1 cellular context compared by ENCODE assay signal in genomic region chr3:42803800-42804112, GRCh38.
TF ChIP-seq lines count a peak whose summit lies in the region.

No MANE protein-coding gene starts in this region.

TF ChIP-seq in HepG2, 621 proteins besides CTCF, POLR2A, EP300 and RAD21 (continued from another document and continues in another):
- TF ChIP-seq, protein P1, sequence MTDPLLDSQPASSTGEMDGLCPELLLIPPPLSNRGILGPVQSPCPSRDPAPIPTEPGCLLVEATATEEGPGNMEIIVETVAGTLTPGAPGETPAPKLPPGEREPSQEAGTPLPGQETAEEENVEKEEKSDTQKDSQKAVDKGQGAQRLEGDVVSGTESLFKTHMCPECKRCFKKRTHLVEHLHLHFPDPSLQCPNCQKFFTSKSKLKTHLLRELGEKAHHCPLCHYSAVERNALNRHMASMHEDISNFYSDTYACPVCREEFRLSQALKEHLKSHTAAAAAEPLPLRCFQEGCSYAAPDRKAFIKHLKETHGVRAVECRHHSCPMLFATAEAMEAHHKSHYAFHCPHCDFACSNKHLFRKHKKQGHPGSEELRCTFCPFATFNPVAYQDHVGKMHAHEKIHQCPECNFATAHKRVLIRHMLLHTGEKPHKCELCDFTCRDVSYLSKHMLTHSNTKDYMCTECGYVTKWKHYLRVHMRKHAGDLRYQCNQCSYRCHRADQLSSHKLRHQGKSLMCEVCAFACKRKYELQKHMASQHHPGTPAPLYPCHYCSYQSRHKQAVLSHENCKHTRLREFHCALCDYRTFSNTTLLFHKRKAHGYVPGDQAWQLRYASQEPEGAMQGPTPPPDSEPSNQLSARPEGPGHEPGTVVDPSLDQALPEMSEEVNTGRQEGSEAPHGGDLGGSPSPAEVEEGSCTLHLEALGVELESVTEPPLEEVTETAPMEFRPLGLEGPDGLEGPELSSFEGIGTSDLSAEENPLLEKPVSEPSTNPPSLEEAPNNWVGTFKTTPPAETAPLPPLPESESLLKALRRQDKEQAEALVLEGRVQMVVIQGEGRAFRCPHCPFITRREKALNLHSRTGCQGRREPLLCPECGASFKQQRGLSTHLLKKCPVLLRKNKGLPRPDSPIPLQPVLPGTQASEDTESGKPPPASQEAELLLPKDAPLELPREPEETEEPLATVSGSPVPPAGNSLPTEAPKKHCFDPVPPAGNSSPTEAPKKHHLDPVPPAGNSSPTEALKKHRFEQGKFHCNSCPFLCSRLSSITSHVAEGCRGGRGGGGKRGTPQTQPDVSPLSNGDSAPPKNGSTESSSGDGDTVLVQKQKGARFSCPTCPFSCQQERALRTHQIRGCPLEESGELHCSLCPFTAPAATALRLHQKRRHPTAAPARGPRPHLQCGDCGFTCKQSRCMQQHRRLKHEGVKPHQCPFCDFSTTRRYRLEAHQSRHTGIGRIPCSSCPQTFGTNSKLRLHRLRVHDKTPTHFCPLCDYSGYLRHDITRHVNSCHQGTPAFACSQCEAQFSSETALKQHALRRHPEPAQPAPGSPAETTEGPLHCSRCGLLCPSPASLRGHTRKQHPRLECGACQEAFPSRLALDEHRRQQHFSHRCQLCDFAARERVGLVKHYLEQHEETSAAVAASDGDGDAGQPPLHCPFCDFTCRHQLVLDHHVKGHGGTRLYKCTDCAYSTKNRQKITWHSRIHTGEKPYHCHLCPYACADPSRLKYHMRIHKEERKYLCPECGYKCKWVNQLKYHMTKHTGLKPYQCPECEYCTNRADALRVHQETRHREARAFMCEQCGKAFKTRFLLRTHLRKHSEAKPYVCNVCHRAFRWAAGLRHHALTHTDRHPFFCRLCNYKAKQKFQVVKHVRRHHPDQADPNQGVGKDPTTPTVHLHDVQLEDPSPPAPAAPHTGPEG (CRISPR knock-in tag; IDR thresholded peaks at IDR 0.05): peak; percentile 22; the same call in 1 of the 2 replicates
- TF ChIP-seq MYNN (CRISPR knock-in tag; IDR thresholded peaks at IDR 0.05; ENCODE audit: low read depth) (peak; percentile 38; the same call in 1 of the 2 replicates), ZNF512 (CRISPR knock-in tag; IDR thresholded peaks at IDR 0.05) (no peak), E2F2 (CRISPR knock-in tag; IDR thresholded peaks at IDR 0.05; ENCODE audit: borderline replicate concordance) (no peak), ZNF891 (CRISPR knock-in tag; IDR thresholded peaks at IDR 0.05) (no peak), MAF1 (CRISPR knock-in tag; IDR thresholded peaks at IDR 0.05; ENCODE audit: borderline replicate concordance) (no peak), NFKB2 (CRISPR knock-in tag; IDR thresholded peaks at IDR 0.05; ENCODE audit: borderline replicate concordance) (0 out of 2 replicates have a peak, but pooled peaks have one; percentile 19), SRSF4 (IDR thresholded peaks at IDR 0.05; ENCODE audit: low read depth, low read length, poor library complexity, severe bottlenecking) (no peak), ZNF773 (CRISPR knock-in tag; IDR thresholded peaks at IDR 0.05; ENCODE audit: borderline replicate concordance) (no peak), FOSL2 (CRISPR knock-in tag; IDR thresholded peaks at IDR 0.05) (no peak), SCMH1 (CRISPR knock-in tag; IDR thresholded peaks at IDR 0.05; ENCODE audit: borderline replicate concordance) (no peak), SETDB1 (CRISPR knock-in tag; IDR thresholded peaks at IDR 0.05; ENCODE audit: borderline replicate concordance) (no peak), NR2C2 (CRISPR knock-in tag; IDR thresholded peaks at IDR 0.05; ENCODE audit: borderline replicate concordance) (peak; percentile 15; the same call in 1 of the 2 replicates), PITX1 (CRISPR knock-in tag; IDR thresholded peaks at IDR 0.05) (no peak), HNRNPL (IDR thresholded peaks at IDR 0.05; ENCODE audit: low read depth, low read length) (no peak; the same call in 1 of the 2 replicates), ZNF746 (CRISPR knock-in tag; IDR thresholded peaks at IDR 0.05) (peak; percentile 25; the same call in 1 of the 2 replicates), ZBTB21 (CRISPR knock-in tag; IDR thresholded peaks at IDR 0.05) (no peak), NBN (conservative IDR thresholded peaks at IDR 0.05) (no peak), MZF1 (CRISPR knock-in tag; IDR thresholded peaks at IDR 0.05; ENCODE audit: borderline replicate concordance) (no peak), ZNF609 (CRISPR knock-in tag; IDR thresholded peaks at IDR 0.05; ENCODE audit: borderline replicate concordance) (no peak), PAXIP1 (CRISPR knock-in tag; conservative IDR thresholded peaks at IDR 0.05) (no peak), ZNF143 (CRISPR knock-in tag; IDR thresholded peaks at IDR 0.05) (no peak; the same call in 1 of the 2 replicates), MLX (CRISPR knock-in tag; IDR thresholded peaks at IDR 0.05) (0 out of 2 replicates have a peak, but pooled peaks have one; percentile 29), FOXP1 (IDR thresholded peaks at IDR 0.05) (no peak), FOXP1 (CRISPR knock-in tag; IDR thresholded peaks at IDR 0.05) (no peak)
- TF ChIP-seq, protein P2, sequence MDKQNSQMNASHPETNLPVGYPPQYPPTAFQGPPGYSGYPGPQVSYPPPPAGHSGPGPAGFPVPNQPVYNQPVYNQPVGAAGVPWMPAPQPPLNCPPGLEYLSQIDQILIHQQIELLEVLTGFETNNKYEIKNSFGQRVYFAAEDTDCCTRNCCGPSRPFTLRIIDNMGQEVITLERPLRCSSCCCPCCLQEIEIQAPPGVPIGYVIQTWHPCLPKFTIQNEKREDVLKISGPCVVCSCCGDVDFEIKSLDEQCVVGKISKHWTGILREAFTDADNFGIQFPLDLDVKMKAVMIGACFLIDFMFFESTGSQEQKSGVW (CRISPR knock-in tag; IDR thresholded peaks at IDR 0.05; ENCODE audit: borderline replicate concordance): no peak
- TF ChIP-seq, protein P3, sequence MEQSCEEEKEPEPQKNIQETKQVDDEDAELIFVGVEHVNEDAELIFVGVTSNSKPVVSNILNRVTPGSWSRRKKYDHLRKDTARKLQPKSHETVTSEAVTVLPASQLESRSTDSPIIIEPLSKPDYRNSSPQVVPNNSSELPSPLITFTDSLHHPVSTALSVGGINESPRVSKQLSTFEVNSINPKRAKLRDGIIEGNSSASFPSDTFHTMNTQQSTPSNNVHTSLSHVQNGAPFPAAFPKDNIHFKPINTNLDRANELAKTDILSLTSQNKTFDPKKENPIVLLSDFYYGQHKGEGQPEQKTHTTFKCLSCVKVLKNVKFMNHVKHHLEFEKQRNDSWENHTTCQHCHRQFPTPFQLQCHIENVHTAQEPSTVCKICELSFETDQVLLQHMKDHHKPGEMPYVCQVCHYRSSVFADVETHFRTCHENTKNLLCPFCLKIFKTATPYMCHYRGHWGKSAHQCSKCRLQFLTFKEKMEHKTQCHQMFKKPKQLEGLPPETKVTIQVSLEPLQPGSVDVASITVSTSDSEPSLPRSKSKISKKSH (CRISPR knock-in tag; IDR thresholded peaks at IDR 0.05; ENCODE audit: borderline replicate concordance): no peak
- TF ChIP-seq, protein P4, sequence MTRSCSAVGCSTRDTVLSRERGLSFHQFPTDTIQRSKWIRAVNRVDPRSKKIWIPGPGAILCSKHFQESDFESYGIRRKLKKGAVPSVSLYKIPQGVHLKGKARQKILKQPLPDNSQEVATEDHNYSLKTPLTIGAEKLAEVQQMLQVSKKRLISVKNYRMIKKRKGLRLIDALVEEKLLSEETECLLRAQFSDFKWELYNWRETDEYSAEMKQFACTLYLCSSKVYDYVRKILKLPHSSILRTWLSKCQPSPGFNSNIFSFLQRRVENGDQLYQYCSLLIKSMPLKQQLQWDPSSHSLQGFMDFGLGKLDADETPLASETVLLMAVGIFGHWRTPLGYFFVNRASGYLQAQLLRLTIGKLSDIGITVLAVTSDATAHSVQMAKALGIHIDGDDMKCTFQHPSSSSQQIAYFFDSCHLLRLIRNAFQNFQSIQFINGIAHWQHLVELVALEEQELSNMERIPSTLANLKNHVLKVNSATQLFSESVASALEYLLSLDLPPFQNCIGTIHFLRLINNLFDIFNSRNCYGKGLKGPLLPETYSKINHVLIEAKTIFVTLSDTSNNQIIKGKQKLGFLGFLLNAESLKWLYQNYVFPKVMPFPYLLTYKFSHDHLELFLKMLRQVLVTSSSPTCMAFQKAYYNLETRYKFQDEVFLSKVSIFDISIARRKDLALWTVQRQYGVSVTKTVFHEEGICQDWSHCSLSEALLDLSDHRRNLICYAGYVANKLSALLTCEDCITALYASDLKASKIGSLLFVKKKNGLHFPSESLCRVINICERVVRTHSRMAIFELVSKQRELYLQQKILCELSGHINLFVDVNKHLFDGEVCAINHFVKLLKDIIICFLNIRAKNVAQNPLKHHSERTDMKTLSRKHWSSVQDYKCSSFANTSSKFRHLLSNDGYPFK (CRISPR knock-in tag; IDR thresholded peaks at IDR 0.05; ENCODE audit: borderline replicate concordance): no peak
- TF ChIP-seq, protein P5, sequence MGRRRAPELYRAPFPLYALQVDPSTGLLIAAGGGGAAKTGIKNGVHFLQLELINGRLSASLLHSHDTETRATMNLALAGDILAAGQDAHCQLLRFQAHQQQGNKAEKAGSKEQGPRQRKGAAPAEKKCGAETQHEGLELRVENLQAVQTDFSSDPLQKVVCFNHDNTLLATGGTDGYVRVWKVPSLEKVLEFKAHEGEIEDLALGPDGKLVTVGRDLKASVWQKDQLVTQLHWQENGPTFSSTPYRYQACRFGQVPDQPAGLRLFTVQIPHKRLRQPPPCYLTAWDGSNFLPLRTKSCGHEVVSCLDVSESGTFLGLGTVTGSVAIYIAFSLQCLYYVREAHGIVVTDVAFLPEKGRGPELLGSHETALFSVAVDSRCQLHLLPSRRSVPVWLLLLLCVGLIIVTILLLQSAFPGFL (CRISPR knock-in tag; IDR thresholded peaks at IDR 0.05): no peak
